8 cellular contexts compared by ENCODE assay signal in genomic region chr1:153658400-153659174, GRCh38. TPM values are rescaled to one million over a fixed set of nuclear protein-coding genes. Genes with fewer than 3 reads are reported as not detected.
A peak's percentile ranks its signal among the peaks of the same experiment; 100 is the strongest.
DNase-seq lines count a peak whose midpoint lies in the region; ATAC-seq and TF ChIP-seq lines count a peak whose summit lies in the region.

Gene SNAPIN (plus strand): TSS chr1:153658703. CDS start chr1:153658744, 41 bp downstream.

- peaks cover 8% of the 10 kb centered on the region for H3K4me1 ChIP-seq in mucosa of descending colon (ENCODE audit: low read depth)

- ATAC-seq in GM21526 (IDR thresholded peaks at IDR 0.05; ENCODE audit: low FRiP score, unreplicated experiment) (peak; percentile 75), mucosa of descending colon (peak; percentile 98)

- H3K36me3 ChIP-seq in mucosa of descending colon (ENCODE audit: low read depth): peaks cover 6% of the 10 kb centered on the region

- peak; percentile 12 for TF ChIP-seq CTCF in mucosa of descending colon (IDR thresholded peaks at IDR 0.05)

- DNase-seq in DMS 273 treated with DMSO at 0.1 percent for 48 hours (lab: John Stamatoyannopoulos, UW): peak; percentile 83
- peak; percentile 80 for DNase-seq in HuH-7.5 (ENCODE audit: low spot score)
- DNase-seq in OCI-M1 (lab: John Stamatoyannopoulos, UW): peak; percentile 96
- DNase-seq in activated T-cell treated with anti-CD3 and anti-CD28 coated beads for 24 hours (ENCODE audit: low read depth): peak; percentile 89
- peak; percentile 87 for DNase-seq in epidermal melanocyte (ENCODE audit: insufficient read length, low spot score)
- peak; percentile 93 to 95 (median 95) for DNase-seq in mucosa of descending colon
- DNase-seq in stimulated activated CD8-positive, alpha-beta memory T cell treated with anti-CD3 and anti-CD28 coated beads, Interleukin-4, amount 100 ng/mL, for 24 hours (ENCODE audit: low read depth): peak; percentile 88

- no peaks in the 10 kb centered on the region for H3K9me3 ChIP-seq in mucosa of descending colon

- H3K4me3 ChIP-seq in mucosa of descending colon: peak within 1 kb of the TSS; percentile 33

- intact Hi-C loops in mucosa of descending colon (cut with DNase I, micrococcal nuclease): no loop called here

RNA-seq across cellular contexts. Expression of gene SNAPIN, which starts in this region (rescaled TPM):
- total RNA-seq in mucosa of descending colon: 10 to 100 TPM; 22.6 to 33.7 (median 25.4) TPM

Comparison
In these comparisons a context has a peak if more than half of its experiments do, and no peak if none do; other contexts are left out.
1. Peak in every context shown above with its lines: DNase-seq, ATAC-seq and H3K4me3 ChIP-seq.